34 cellular contexts compared by ENCODE assay signal in the genomic region with DNA sequence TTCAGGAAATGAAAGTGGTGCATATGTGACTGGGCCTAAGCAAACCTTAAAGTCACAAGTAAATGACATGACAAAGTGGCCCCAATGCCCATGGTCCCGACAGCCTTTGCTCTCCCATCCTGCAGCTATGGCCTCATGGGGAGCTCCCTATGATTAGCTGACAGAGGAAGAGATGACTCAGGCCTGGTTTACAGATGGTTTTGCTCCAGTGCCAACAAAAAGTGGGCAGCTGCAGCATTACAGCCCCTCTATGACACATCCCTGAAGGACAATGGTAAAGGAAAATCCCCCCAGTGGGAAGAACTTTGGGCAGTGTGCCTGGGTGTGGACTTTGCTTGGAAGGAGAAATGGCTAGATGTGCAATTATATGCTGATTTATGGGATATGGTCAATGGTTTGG.
DNase-seq lines count a peak whose midpoint lies in the region; ATAC-seq, FAIRE-seq and TF ChIP-seq lines count a peak whose summit lies in the region.
"Had no signal": no experiment of that assay in that cellular context is flagged by ENCODE, and none has a peak within 500 bp of the region (broad histone marks: within the 10 kb centered on the region; RNA-seq: fewer than 3 reads in every experiment).

No MANE protein-coding gene starts in this region.

- no peak overlapping the region for H2AFZ ChIP-seq in astrocyte (ENCODE audit: low read depth, low read length)

- BruUV-seq in A673 (replicated peaks; lab: Mats Ljungman, UMichigan): no TSS peak

- DNase-seq in A673 (ENCODE audit: low spot score) (peak; percentile 12), HT1080 (ENCODE audit: low read depth) (peak; percentile 89), astrocyte (ENCODE audit: low read depth) (peak; percentile 68), fibroblast of the aortic adventitia (ENCODE audit: low read depth) (peak; percentile 8), Ammon's horn (ENCODE audit: low spot score) (no peak), left lobe of liver (ENCODE audit: low spot score) (no peak)
- DNase-seq: activated CD4-positive, alpha-beta T cell treated with anti-CD3 and anti-CD28 coated beads for 1 hour; activated CD8-positive, alpha-beta T cell treated with anti-CD3 and anti-CD28 coated beads for 36 hours; activated naive CD4-positive, alpha-beta T cell treated with anti-CD3 and anti-CD28 coated beads, Interleukin-2, amount 50 U/mL, for 16 hours; colonic mucosa; effector CD8-positive, alpha-beta T cell; glutamatergic neuron; islet precursor cell; naive thymus-derived CD8-positive, alpha-beta T cell; NCI-H1105; NCI-H187 treated with DMSO at 0.1 percent for 48 hours; NCI-H2171; NCI-H510A treated with DMSO at 0.1 percent for 48 hours; nucleus accumbens; OCI-M1; SK-N-SH; stimulated activated CD4-positive, alpha-beta T cell treated with anti-CD3 and anti-CD28 coated beads, Interleukin-12 subunit alpha, Interleukin-12 subunit beta, amount 100 ng/mL, for 4 hours; stimulated activated CD4-positive, alpha-beta T cell treated with anti-CD3 and anti-CD28 coated beads, Interleukin-4, amount 100 ng/mL, for 1 hour; stomach; thyroid gland had no signal

- H3K4me3 ChIP-seq in A673 (ENCODE audit: low read depth, low read length, poor library complexity, severe bottlenecking): no peak overlapping the region
- no peak overlapping the region for H3K4me3 ChIP-seq in astrocyte (ENCODE audit: insufficient read depth, low read depth, low read length)
- H3K4me3 ChIP-seq in fibroblast of the aortic adventitia (ENCODE audit: low read depth, low read length): no peak overlapping the region
- H3K4me3 ChIP-seq: colonic mucosa, prostate gland, stomach, thyroid gland had no signal

- TF ChIP-seq CTCF in A673 (conservative IDR thresholded peaks at IDR 0.05; ENCODE audit: low read depth, low read length): no peak
- TF ChIP-seq CTCF in astrocyte (IDR thresholded peaks at IDR 0.05; ENCODE audit: insufficient read depth, low read depth, low read length): no peak
- no peak for TF ChIP-seq CTCF in fibroblast of the aortic adventitia (IDR thresholded peaks at IDR 0.05; ENCODE audit: insufficient read depth, low read length)

- CTCF ChIA-PET in A673 (lab: Charles Lee): no interaction called here

- H3K9me3 ChIP-seq in A673 (ENCODE audit: low read depth, low read length, poor library complexity, severe bottlenecking) (no peaks in the 10 kb centered on the region), astrocyte (ENCODE audit: insufficient read depth, low read depth, low read length) (no peaks in the 10 kb centered on the region)
- H3K9me3 ChIP-seq: colonic mucosa, prostate gland, SK-N-SH, thyroid gland had no signal

- H3K9me3 Mint-ChIP-seq in astrocyte (ENCODE audit: unreplicated experiment): no peaks in the 10 kb centered on the region
- H3K9me3 Mint-ChIP-seq: activated CD8-positive, alpha-beta T cell treated with anti-CD3 and anti-CD28 coated beads for 36 hours; activated T-helper 17 cell treated with anti-CD3 and anti-CD28 coated beads, Interleukin-2, amount 50 U/mL, for 72 hours; mesothelial cell of epicardium had no signal

- H3K9ac ChIP-seq in astrocyte (ENCODE audit: low read length): no peak overlapping the region
- H3K9ac ChIP-seq: SK-N-SH had no signal

- H3K4me3 Mint-ChIP-seq in astrocyte (ENCODE audit: unreplicated experiment): no peak overlapping the region
- H3K4me3 Mint-ChIP-seq: activated CD8-positive, alpha-beta T cell treated with anti-CD3 and anti-CD28 coated beads for 36 hours; activated T-helper 17 cell treated with anti-CD3 and anti-CD28 coated beads, Interleukin-2, amount 50 U/mL, for 72 hours; mesothelial cell of epicardium; naive thymus-derived CD8-positive, alpha-beta T cell had no signal

- H3K27ac ChIP-seq in A673 (ENCODE audit: low read depth, low read length, poor library complexity, severe bottlenecking) (no peak overlapping the region), astrocyte (ENCODE audit: low read depth, low read length) (no peak overlapping the region)
- H3K27ac ChIP-seq: colonic mucosa, epithelial cell of prostate, prostate gland, stomach, thyroid gland had no signal

- no peaks in the 10 kb centered on the region for H4K20me1 ChIP-seq in astrocyte (ENCODE audit: insufficient read depth, low read length)

- ATAC-seq in HG03159 (IDR thresholded peaks at IDR 0.05; ENCODE audit: unreplicated experiment) (no peak), left lobe of liver (no peak), GM18861 (IDR thresholded peaks at IDR 0.05; ENCODE audit: unreplicated experiment) (no peak)
- ATAC-seq: activated CD8-positive, alpha-beta T cell treated with anti-CD3 and anti-CD28 coated beads for 36 hours; activated T-helper 17 cell treated with anti-CD3 and anti-CD28 coated beads, Interleukin-2, amount 50 U/mL, for 72 hours; naive thymus-derived CD8-positive, alpha-beta T cell; Right ventricle myocardium inferior; sciatic nerve had no signal

- H3K4me2 ChIP-seq in astrocyte (ENCODE audit: low read length): no peak overlapping the region
- H3K4me2 ChIP-seq: SK-N-SH had no signal

- intact Hi-C loops in A673 (cut with micrococcal nuclease; ENCODE audit: unreplicated experiment): no loop called here

- no peaks in the 10 kb centered on the region for H3K36me3 Mint-ChIP-seq in astrocyte (ENCODE audit: low read depth, unreplicated experiment)
- H3K36me3 Mint-ChIP-seq: mesothelial cell of epicardium had no signal

- POLR2A ChIA-PET in A673 (lab: Charles Lee; ENCODE audit: low non-redundant PET): interaction anchor here (0.7 kb wide), 1 partner anchor 311 kb away, joined by 3 read pairs; no protein-coding TSS in a partner anchor

- peaks cover 7% of the 10 kb centered on the region for H3K27me3 Mint-ChIP-seq in astrocyte (ENCODE audit: low read depth, unreplicated experiment)

- FAIRE-seq in astrocyte (lab: Jason Lieb, UNC): no peak
- FAIRE-seq: GM12892 had no signal

- no peaks in the 10 kb centered on the region for H3K36me3 ChIP-seq in A673 (ENCODE audit: insufficient read depth, low read length, poor library complexity, severe bottlenecking)
- H3K36me3 ChIP-seq in astrocyte (ENCODE audit: insufficient read depth, low read length): no peaks in the 10 kb centered on the region
- H3K36me3 ChIP-seq: colonic mucosa, prostate gland, stomach, thyroid gland had no signal

- H3K4me1 Mint-ChIP-seq in astrocyte (ENCODE audit: low read depth, unreplicated experiment): no peaks in the 10 kb centered on the region
- H3K4me1 Mint-ChIP-seq: activated T-helper 17 cell treated with anti-CD3 and anti-CD28 coated beads, Interleukin-2, amount 50 U/mL, for 72 hours; mesothelial cell of epicardium; naive thymus-derived CD8-positive, alpha-beta T cell had no signal

- no peaks in the 10 kb centered on the region for H3K79me2 ChIP-seq in astrocyte (ENCODE audit: insufficient read depth, low read length)

- no peaks in the 10 kb centered on the region for H3K4me1 ChIP-seq in A673 (ENCODE audit: insufficient read depth, low read length, poor library complexity, severe bottlenecking)
- no peaks in the 10 kb centered on the region for H3K4me1 ChIP-seq in astrocyte (ENCODE audit: insufficient read depth, low read length)
- H3K4me1 ChIP-seq: colonic mucosa, prostate gland, stomach, thyroid gland had no signal

- H3K27me3 ChIP-seq in A673 (replicated peaks; ENCODE audit: insufficient read depth, low read depth, low read length, poor library complexity) (peaks cover 21% of the 10 kb centered on the region), astrocyte (ENCODE audit: insufficient read depth, low read length) (no peaks in the 10 kb centered on the region)
- H3K27me3 ChIP-seq: colonic mucosa, stomach, thyroid gland had no signal

- no peak overlapping the region for H3K27ac Mint-ChIP-seq in astrocyte (ENCODE audit: unreplicated experiment)
- H3K27ac Mint-ChIP-seq: activated CD8-positive, alpha-beta T cell treated with anti-CD3 and anti-CD28 coated beads for 36 hours; activated T-helper 17 cell treated with anti-CD3 and anti-CD28 coated beads, Interleukin-2, amount 50 U/mL, for 72 hours; mesothelial cell of epicardium; naive thymus-derived CD8-positive, alpha-beta T cell had no signal

Comparison
In these comparisons a context has a peak if more than half of its experiments do, and no peak if none do; other contexts are left out.
1. DNase-seq: peak in A673 (single experiment), HT1080 (single experiment), astrocyte (single experiment) and fibroblast of the aortic adventitia (single experiment); none in Ammon's horn (single experiment) and left lobe of liver (single experiment).